In genomic region chr2:63875143-63875542, GRCh38 we compare ENCODE assay signal across 12 cellular contexts. TPM values are rescaled to one million over a fixed set of nuclear protein-coding genes. Genes with fewer than 3 reads are reported as not detected.
DNase-seq lines count a peak whose midpoint lies in the region; ATAC-seq and TF ChIP-seq lines count a peak whose summit lies in the region.
"Had no signal": no experiment of that assay in that cellular context is flagged by ENCODE, and none has a peak within 500 bp of the region (broad histone marks: within the 10 kb centered on the region; RNA-seq: fewer than 3 reads in every experiment).

No MANE protein-coding gene starts in this region.

- H3K4me3 ChIP-seq in AG10803 (ENCODE audit: low read length) (no peak overlapping the region), PC-3 (ENCODE audit: low read length) (no peak overlapping the region)

- H2AFZ ChIP-seq in PC-3 (ENCODE audit: low read length), result no peak overlapping the region

- POLR2A ChIA-PET in PC-3 (lab: Charles Lee; ENCODE audit: unreplicated experiment), result no interaction called here

- H3K79me2 ChIP-seq in PC-3 (ENCODE audit: low read length), result 0 out of 2 replicates have a peak, but pooled peaks cover 12% of the 10 kb centered on the region

- TF ChIP-seq CTCF in AG10803 (conservative IDR thresholded peaks at IDR 0.05; ENCODE audit: low read length) (no peak), PC-3 (conservative IDR thresholded peaks at IDR 0.05; ENCODE audit: low read depth, low read length) (no peak), natural killer cell (IDR thresholded peaks at IDR 0.05) (no peak)

- no peak overlapping the region for H3K4me2 ChIP-seq in PC-3 (ENCODE audit: low read length)

- no peak overlapping the region for H3K27ac ChIP-seq in PC-3 (ENCODE audit: low read length)

- peak; percentile 39; the same call in 1 of the 2 replicates for ATAC-seq in PC-3
- no peak for ATAC-seq in natural killer cell
- no peak for ATAC-seq in HG03025 (IDR thresholded peaks at IDR 0.05; ENCODE audit: low FRiP score, unreplicated experiment)
- ATAC-seq: naive thymus-derived CD8-positive, alpha-beta T cell had no signal

- peak overlapping the region; percentile 25 for H3K27ac Mint-ChIP-seq in dendritic cell treated with granulocyte-macrophage colony-stimulating factor and Interleukin-4, amounts not matched to agents 40 ng/mL and 50 ng/mL, for 4 days
- H3K27ac Mint-ChIP-seq in natural killer cell, result peak overlapping the region; percentile 83 to 89

- H3K4me3 Mint-ChIP-seq in dendritic cell treated with granulocyte-macrophage colony-stimulating factor and Interleukin-4, amounts not matched to agents 40 ng/mL and 50 ng/mL, for 4 days, result no peak overlapping the region
- H3K4me3 Mint-ChIP-seq in natural killer cell, result peak overlapping the region; percentile 4
- H3K4me3 Mint-ChIP-seq: naive thymus-derived CD8-positive, alpha-beta T cell had no signal

- no peaks in the 10 kb centered on the region for H3K27me3 ChIP-seq in PC-3 (ENCODE audit: low read length)

- H3K4me1 ChIP-seq in PC-3 (ENCODE audit: insufficient read depth, low read length), result peaks cover 21% of the 10 kb centered on the region

- H3K9me2 ChIP-seq in PC-3 (replicated peaks; ENCODE audit: low read length), result no peaks in the 10 kb centered on the region

- CTCF ChIA-PET in PC-3 (lab: Charles Lee), result no interaction called here

- no peaks in the 10 kb centered on the region for H3K9me3 Mint-ChIP-seq in dendritic cell treated with granulocyte-macrophage colony-stimulating factor and Interleukin-4, amounts not matched to agents 40 ng/mL and 50 ng/mL, for 4 days
- no peaks in the 10 kb centered on the region for H3K9me3 Mint-ChIP-seq in natural killer cell

- BruUV-seq in PC-3 (replicated peaks; lab: Mats Ljungman, UMichigan), result no TSS peak

- H3K36me3 ChIP-seq in PC-3 (ENCODE audit: low read depth, low read length), result peaks cover 12% of the 10 kb centered on the region

- H4K20me1 ChIP-seq in PC-3 (ENCODE audit: low read length), result no peaks in the 10 kb centered on the region

- intact Hi-C loops in PC-3 (cut with micrococcal nuclease), result no loop called here
- intact Hi-C loops in dendritic cell treated with granulocyte-macrophage colony-stimulating factor and Interleukin-4, amounts not matched to agents 40 ng/mL and 50 ng/mL, for 4 days (cut with micrococcal nuclease), result no loop called here
- intact Hi-C loops in natural killer cell (cut with micrococcal nuclease), result no loop called here

- DNase-seq in AG10803 (ENCODE audit: low read depth) (peak; percentile 76), PC-3 (peak; percentile 52), natural killer cell (no peak), globus pallidus (ENCODE audit: low spot score) (no peak), NCI-H1436 treated with DMSO at 0.1 percent for 48 hours (lab: John Stamatoyannopoulos, UW) (no peak), NCI-H2196 (lab: John Stamatoyannopoulos, UW; ENCODE audit: unreplicated experiment) (no peak)
- DNase-seq: activated gamma-delta T cell treated with Interleukin-2 at 50 U/mL for 16 hours; C1 segment of cervical spinal cord; effector CD8-positive, alpha-beta T cell; naive thymus-derived CD8-positive, alpha-beta T cell had no signal

- H3K4me1 Mint-ChIP-seq in dendritic cell treated with granulocyte-macrophage colony-stimulating factor and Interleukin-4, amounts not matched to agents 40 ng/mL and 50 ng/mL, for 4 days (ENCODE audit: low read depth), result peaks cover 15% of the 10 kb centered on the region
- peaks cover 44 to 49% of the 10 kb centered on the region in 2 donors for H3K4me1 Mint-ChIP-seq in natural killer cell

- no peaks in the 10 kb centered on the region for H3F3A ChIP-seq in PC-3 (ENCODE audit: low read length, unreplicated experiment)

- H3K27me3 Mint-ChIP-seq in dendritic cell treated with granulocyte-macrophage colony-stimulating factor and Interleukin-4, amounts not matched to agents 40 ng/mL and 50 ng/mL, for 4 days, result no peaks in the 10 kb centered on the region
- H3K27me3 Mint-ChIP-seq in natural killer cell (ENCODE audit: low read depth in 2 of 2), result no peaks in the 10 kb centered on the region
- H3K27me3 Mint-ChIP-seq: naive thymus-derived CD8-positive, alpha-beta T cell had no signal

- peaks cover 78% of the 10 kb centered on the region for H3K36me3 Mint-ChIP-seq in dendritic cell treated with granulocyte-macrophage colony-stimulating factor and Interleukin-4, amounts not matched to agents 40 ng/mL and 50 ng/mL, for 4 days (ENCODE audit: low read depth)
- peaks cover 7% of the 10 kb centered on the region for H3K36me3 Mint-ChIP-seq in natural killer cell

- no peaks in the 10 kb centered on the region for H3K9me3 ChIP-seq in PC-3 (ENCODE audit: low read length)

- no peak overlapping the region for H3K9ac ChIP-seq in PC-3 (ENCODE audit: low read length)

RNA-seq across cellular contexts. Expression of gene UGP2, which starts 33.4 kb away (rescaled TPM):
- total RNA-seq in PC-3 (2014; rRNA removed), result 48.4 and 55.8 TPM in 2 replicates
- total RNA-seq in natural killer cell, result 100 to 1,000 TPM; 100 to 117 (median 101) TPM

Comparison
In these comparisons a context has a peak if more than half of its experiments do, and no peak if none do; other contexts are left out.
1. DNase-seq: peak in AG10803 (single experiment) and PC-3 (single experiment); none in natural killer cell (single experiment), globus pallidus (single experiment), NCI-H1436 treated with DMSO at 0.1 percent for 48 hours (single experiment) and NCI-H2196 (single experiment).